ENCODE assay signal across 1 cellular context in the genomic region with DNA sequence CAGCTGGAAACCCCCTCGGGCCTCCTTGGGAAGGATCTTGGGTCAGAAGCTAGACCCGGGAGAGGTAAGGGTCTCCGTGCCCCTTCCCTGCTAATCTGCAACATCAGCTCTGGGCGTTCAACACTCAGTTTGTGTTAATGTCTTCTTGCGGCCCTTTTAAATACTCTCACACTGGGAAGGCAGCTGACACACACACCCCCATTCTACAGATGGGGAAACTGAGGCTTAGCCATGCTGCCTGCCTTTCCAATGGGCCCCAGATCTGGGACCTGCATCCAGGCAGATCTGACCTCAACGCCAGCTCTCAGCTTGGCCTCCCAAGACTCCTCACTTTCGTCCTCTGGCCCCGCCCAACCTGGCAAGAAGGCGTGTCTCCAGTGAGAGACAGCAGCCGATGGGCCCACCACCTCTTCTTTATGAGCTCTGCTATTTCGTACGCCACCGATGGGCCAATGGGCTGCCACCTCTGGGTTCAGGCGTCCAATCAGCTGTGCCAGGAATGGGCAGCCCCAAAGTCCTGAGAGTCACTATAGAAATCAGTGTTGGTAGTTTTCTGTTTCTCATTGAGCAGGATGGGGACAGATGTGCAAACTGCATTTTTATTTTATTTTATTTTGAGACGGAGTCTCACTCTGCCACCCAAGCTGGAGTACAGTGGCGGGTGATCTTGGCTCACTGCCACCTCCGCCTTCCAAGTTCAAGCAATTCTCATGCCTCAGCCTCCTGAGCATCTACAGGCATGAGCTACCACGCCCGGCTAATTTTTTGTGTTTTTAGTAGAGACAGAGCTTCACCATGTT.
TF ChIP-seq lines count a peak whose summit lies in the region.

No MANE protein-coding gene starts in this region.

TF ChIP-seq in WTC11, 78 proteins besides CTCF, POLR2A, EP300 and RAD21 (continued from another document):
- TF ChIP-seq, protein P1, sequence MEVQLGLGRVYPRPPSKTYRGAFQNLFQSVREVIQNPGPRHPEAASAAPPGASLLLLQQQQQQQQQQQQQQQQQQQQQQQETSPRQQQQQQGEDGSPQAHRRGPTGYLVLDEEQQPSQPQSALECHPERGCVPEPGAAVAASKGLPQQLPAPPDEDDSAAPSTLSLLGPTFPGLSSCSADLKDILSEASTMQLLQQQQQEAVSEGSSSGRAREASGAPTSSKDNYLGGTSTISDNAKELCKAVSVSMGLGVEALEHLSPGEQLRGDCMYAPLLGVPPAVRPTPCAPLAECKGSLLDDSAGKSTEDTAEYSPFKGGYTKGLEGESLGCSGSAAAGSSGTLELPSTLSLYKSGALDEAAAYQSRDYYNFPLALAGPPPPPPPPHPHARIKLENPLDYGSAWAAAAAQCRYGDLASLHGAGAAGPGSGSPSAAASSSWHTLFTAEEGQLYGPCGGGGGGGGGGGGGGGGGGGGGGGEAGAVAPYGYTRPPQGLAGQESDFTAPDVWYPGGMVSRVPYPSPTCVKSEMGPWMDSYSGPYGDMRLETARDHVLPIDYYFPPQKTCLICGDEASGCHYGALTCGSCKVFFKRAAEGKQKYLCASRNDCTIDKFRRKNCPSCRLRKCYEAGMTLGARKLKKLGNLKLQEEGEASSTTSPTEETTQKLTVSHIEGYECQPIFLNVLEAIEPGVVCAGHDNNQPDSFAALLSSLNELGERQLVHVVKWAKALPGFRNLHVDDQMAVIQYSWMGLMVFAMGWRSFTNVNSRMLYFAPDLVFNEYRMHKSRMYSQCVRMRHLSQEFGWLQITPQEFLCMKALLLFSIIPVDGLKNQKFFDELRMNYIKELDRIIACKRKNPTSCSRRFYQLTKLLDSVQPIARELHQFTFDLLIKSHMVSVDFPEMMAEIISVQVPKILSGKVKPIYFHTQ (CRISPR knock-in tag; IDR thresholded peaks at IDR 0.05) = no peak
- TF ChIP-seq NR3C1 (CRISPR knock-in tag; conservative IDR thresholded peaks at IDR 0.05; ENCODE audit: low read depth) = no peak
- no peak for TF ChIP-seq ESRRA (CRISPR knock-in tag; IDR thresholded peaks at IDR 0.05; ENCODE audit: borderline replicate concordance)
- TF ChIP-seq RORB (CRISPR knock-in tag; IDR thresholded peaks at IDR 0.05) = no peak
TF ChIP-seq in WTC11: peak in this region for 0.
